ENCODE assay signal across 1 cellular context in genomic region chr1:183983371-183984105, GRCh38.
TF ChIP-seq lines count a peak whose summit lies in the region.

No MANE protein-coding gene starts in this region.

TF ChIP-seq in HepG2, 621 proteins besides CTCF, POLR2A, EP300 and RAD21:
- TF ChIP-seq ZNF598 (CRISPR knock-in tag; IDR thresholded peaks at IDR 0.05; ENCODE audit: borderline replicate concordance) (no peak), TIGD3 (CRISPR knock-in tag; IDR thresholded peaks at IDR 0.05; ENCODE audit: borderline replicate concordance) (no peak), MYNN (CRISPR knock-in tag; IDR thresholded peaks at IDR 0.05; ENCODE audit: low read depth) (no peak), FUBP1 (CRISPR knock-in tag; IDR thresholded peaks at IDR 0.05; ENCODE audit: borderline replicate concordance) (no peak), NFAT5 (CRISPR knock-in tag; IDR thresholded peaks at IDR 0.05) (no peak), ADNP (CRISPR knock-in tag; IDR thresholded peaks at IDR 0.05) (no peak), DZIP1 (CRISPR knock-in tag; IDR thresholded peaks at IDR 0.05) (no peak), CAMTA2 (CRISPR knock-in tag; IDR thresholded peaks at IDR 0.05; ENCODE audit: borderline replicate concordance) (no peak), MEIS1 (CRISPR knock-in tag; IDR thresholded peaks at IDR 0.05; ENCODE audit: borderline replicate concordance) (no peak), TSC22D2 (CRISPR knock-in tag; IDR thresholded peaks at IDR 0.05; ENCODE audit: borderline replicate concordance) (no peak), MBNL3 (CRISPR knock-in tag; conservative IDR thresholded peaks at IDR 0.05) (no peak), MLX (CRISPR knock-in tag; IDR thresholded peaks at IDR 0.05) (no peak), HNRNPL (IDR thresholded peaks at IDR 0.05; ENCODE audit: low read depth, low read length) (no peak)
